8 cellular contexts compared by ENCODE assay signal in the genomic region with DNA sequence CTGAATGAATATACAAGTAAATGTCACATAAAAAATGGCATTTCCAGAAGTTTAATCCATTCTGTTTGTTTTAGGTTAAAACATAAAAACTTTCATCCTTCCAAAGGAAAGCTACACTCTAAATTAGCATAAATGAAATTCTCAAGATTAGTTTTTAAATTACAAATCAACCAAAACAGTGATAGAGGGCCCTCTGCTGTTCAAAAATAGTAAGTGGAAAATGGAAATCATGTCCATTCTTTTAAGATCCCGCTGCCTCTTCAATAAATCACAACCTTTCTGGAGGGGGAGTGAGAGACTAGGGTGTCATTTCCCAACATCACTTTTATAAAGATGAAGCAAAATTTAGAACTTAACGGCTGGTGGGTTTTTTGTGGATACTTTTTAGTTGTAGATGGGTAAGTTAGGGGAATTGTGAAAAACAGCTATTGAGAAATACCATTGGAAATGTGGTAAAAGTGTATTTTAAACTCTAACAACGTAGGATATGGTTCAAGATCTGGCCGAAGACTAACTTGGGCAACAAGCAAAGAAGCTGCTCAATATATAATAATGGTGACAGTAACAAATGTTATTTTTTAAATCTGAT. TPM values are rescaled to one million over a fixed set of nuclear protein-coding genes. Genes with fewer than 3 reads are reported as not detected.
DNase-seq lines count a peak whose midpoint lies in the region; ATAC-seq, FAIRE-seq and TF ChIP-seq lines count a peak whose summit lies in the region.

No MANE protein-coding gene starts in this region.

- no peaks in the 10 kb centered on the region for H4K20me1 ChIP-seq in astrocyte (ENCODE audit: insufficient read depth, low read length)

- H3K4me3 Mint-ChIP-seq in activated naive CD8-positive, alpha-beta T cell = peak overlapping the region; percentile 60
- no peak overlapping the region for H3K4me3 Mint-ChIP-seq in activated naive CD8-positive, alpha-beta T cell treated with anti-CD3 and anti-CD28 coated beads for 36 hours
- no peak overlapping the region for H3K4me3 Mint-ChIP-seq in astrocyte (ENCODE audit: unreplicated experiment)

- TF ChIP-seq CTCF in astrocyte (IDR thresholded peaks at IDR 0.05; ENCODE audit: insufficient read depth, low read depth, low read length) = peak; percentile 65
- peak; percentile 51 to 72 for TF ChIP-seq CTCF in left lung (IDR thresholded peaks at IDR 0.05)

- no peaks in the 10 kb centered on the region for H3K79me2 ChIP-seq in astrocyte (ENCODE audit: insufficient read depth, low read length)

- no peaks in the 10 kb centered on the region for H3K9me3 ChIP-seq in astrocyte (ENCODE audit: insufficient read depth, low read depth, low read length)
- H3K9me3 ChIP-seq in left lung = no peaks in the 10 kb centered on the region

- intact Hi-C loops in left lung (cut with DNase I) = loop anchor here in 1 of 2 donors (10.0 kb wide), 1 partner anchor 402 kb away; no protein-coding TSS in a partner anchor

- no peak overlapping the region for H3K27ac ChIP-seq in astrocyte (ENCODE audit: low read depth, low read length)
- no peak overlapping the region for H3K27ac ChIP-seq in left lung

- H3K4me1 ChIP-seq in astrocyte (ENCODE audit: insufficient read depth, low read length) (no peaks in the 10 kb centered on the region), left lung (peaks cover 0 to 12% of the 10 kb centered on the region in 2 donors)

- H3K27me3 ChIP-seq in astrocyte (ENCODE audit: insufficient read depth, low read length) = no peaks in the 10 kb centered on the region
- H3K27me3 ChIP-seq in left lung = no peaks in the 10 kb centered on the region

- H3K4me1 Mint-ChIP-seq in activated naive CD8-positive, alpha-beta T cell (ENCODE audit: low read depth) = peaks cover 14% of the 10 kb centered on the region
- H3K4me1 Mint-ChIP-seq in activated naive CD8-positive, alpha-beta T cell treated with anti-CD3 and anti-CD28 coated beads for 36 hours = peaks cover 6% of the 10 kb centered on the region
- no peaks in the 10 kb centered on the region for H3K4me1 Mint-ChIP-seq in astrocyte (ENCODE audit: low read depth, unreplicated experiment)

- no peak overlapping the region for H2AFZ ChIP-seq in astrocyte (ENCODE audit: low read depth, low read length)

- peaks cover 2% of the 10 kb centered on the region for H3K27me3 Mint-ChIP-seq in activated naive CD8-positive, alpha-beta T cell
- H3K27me3 Mint-ChIP-seq in activated naive CD8-positive, alpha-beta T cell treated with anti-CD3 and anti-CD28 coated beads for 36 hours = peaks cover 8% of the 10 kb centered on the region
- no peaks in the 10 kb centered on the region for H3K27me3 Mint-ChIP-seq in astrocyte (ENCODE audit: low read depth, unreplicated experiment)

- H3K9ac ChIP-seq in astrocyte (ENCODE audit: low read length) = no peak overlapping the region

- no peaks in the 10 kb centered on the region for H3K36me3 Mint-ChIP-seq in activated naive CD8-positive, alpha-beta T cell
- H3K36me3 Mint-ChIP-seq in activated naive CD8-positive, alpha-beta T cell treated with anti-CD3 and anti-CD28 coated beads for 36 hours = no peaks in the 10 kb centered on the region
- H3K36me3 Mint-ChIP-seq in astrocyte (ENCODE audit: low read depth, unreplicated experiment) = peaks cover 2% of the 10 kb centered on the region

- H3K27ac Mint-ChIP-seq in activated naive CD8-positive, alpha-beta T cell = no peak overlapping the region
- H3K27ac Mint-ChIP-seq in activated naive CD8-positive, alpha-beta T cell treated with anti-CD3 and anti-CD28 coated beads for 36 hours = no peak overlapping the region
- H3K27ac Mint-ChIP-seq in astrocyte (ENCODE audit: unreplicated experiment) = no peak overlapping the region

- DNase-seq in activated naive CD8-positive, alpha-beta T cell treated with anti-CD3 and anti-CD28 coated beads for 36 hours = no peak
- DNase-seq in NCI-H1105 treated with DMSO at 0.1 percent for 48 hours (lab: John Stamatoyannopoulos, UW) = peak; percentile 39
- peak; percentile 14 for DNase-seq in astrocyte (ENCODE audit: low read depth)
- DNase-seq in left lung = no peak

- no peaks in the 10 kb centered on the region for H3K9me3 Mint-ChIP-seq in activated naive CD8-positive, alpha-beta T cell (ENCODE audit: low read depth)
- no peaks in the 10 kb centered on the region for H3K9me3 Mint-ChIP-seq in activated naive CD8-positive, alpha-beta T cell treated with anti-CD3 and anti-CD28 coated beads for 36 hours
- H3K9me3 Mint-ChIP-seq in astrocyte (ENCODE audit: unreplicated experiment) = no peaks in the 10 kb centered on the region

- H3K36me3 ChIP-seq in astrocyte (ENCODE audit: insufficient read depth, low read length) = no peaks in the 10 kb centered on the region
- H3K36me3 ChIP-seq in left lung = no peaks in the 10 kb centered on the region

- no peak for FAIRE-seq in astrocyte (lab: Jason Lieb, UNC)

- peak overlapping the region; percentile 33 for H3K4me2 ChIP-seq in astrocyte (ENCODE audit: low read length)

- H3K4me3 ChIP-seq in astrocyte (ENCODE audit: insufficient read depth, low read depth, low read length) (no peak overlapping the region), left lung (no peak overlapping the region)

- ATAC-seq in left lung = no peak
- no peak for ATAC-seq in HG03432 (IDR thresholded peaks at IDR 0.05; ENCODE audit: unreplicated experiment)
- no peak for ATAC-seq in GM21515 (IDR thresholded peaks at IDR 0.05; ENCODE audit: unreplicated experiment)
- ATAC-seq in HG03469 (IDR thresholded peaks at IDR 0.05; ENCODE audit: unreplicated experiment) = no peak

RNA-seq across cellular contexts. Expression of gene DNAH7, which starts 1.7 kb away (rescaled TPM):
- total RNA-seq in activated naive CD8-positive, alpha-beta T cell treated with anti-CD3 and anti-CD28 coated beads for 36 hours = under 1 TPM in 1 of 2 experiments, not detected in 1; 0.18 TPM
- total RNA-seq in astrocyte (0.79 and 1.2 TPM in 2 replicates), left lung (1 to 10 TPM; 1.6 to 4.9 TPM)

Comparison
In these comparisons a context has a peak if more than half of its experiments do, and no peak if none do; other contexts are left out.
1. DNase-seq: peak in NCI-H1105 treated with DMSO at 0.1 percent for 48 hours (single experiment) and astrocyte (single experiment); none in activated naive CD8-positive, alpha-beta T cell treated with anti-CD3 and anti-CD28 coated beads for 36 hours (single experiment) and left lung (0 of 2).